Comparison of ENCODE assay signal across 8 cellular contexts in the genomic region with DNA sequence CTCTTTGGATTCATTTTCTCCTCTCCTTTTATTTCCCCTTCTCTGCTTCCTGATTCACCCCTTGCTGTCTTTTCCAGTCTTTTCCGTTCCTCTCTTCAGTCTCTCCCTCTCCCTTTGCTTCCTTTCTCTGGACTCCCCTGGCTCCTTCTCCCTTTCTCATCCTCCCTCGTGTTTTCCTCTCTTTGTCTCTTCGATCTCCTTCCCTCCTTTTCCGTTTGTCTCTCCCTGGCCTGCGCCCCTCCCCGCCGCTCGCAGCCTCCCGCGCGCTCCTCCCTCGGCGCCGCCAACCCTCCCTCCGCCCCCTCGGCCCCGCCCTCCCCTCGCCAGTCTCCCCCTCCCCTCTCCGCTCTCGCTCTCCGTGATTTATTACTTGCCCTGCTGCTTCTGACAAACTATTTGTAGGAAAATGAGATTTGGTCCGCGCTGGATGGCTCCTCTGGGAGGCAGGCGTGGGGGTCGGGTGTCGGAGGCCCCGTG. TPM values are rescaled to one million over a fixed set of nuclear protein-coding genes. Genes with fewer than 3 reads are reported as not detected.
DNase-seq lines count a peak whose midpoint lies in the region; ATAC-seq and TF ChIP-seq lines count a peak whose summit lies in the region.

No MANE protein-coding gene starts in this region.

- H3K27me3 Mint-ChIP-seq in H9 (ENCODE audit: low read depth) (peaks cover 62% of the 10 kb centered on the region), naive B cell (peaks cover 36 to 55% (median 43%) of the 10 kb centered on the region in 3 donors)
- peaks cover 59% of the 10 kb centered on the region for H3K27me3 Mint-ChIP-seq in activated CD8-positive, alpha-beta memory T cell treated with anti-CD3 and anti-CD28 coated beads, Interleukin-2, amount 10 ng/mL, durations not matched to agents 7 days and 5 days
- H3K27me3 Mint-ChIP-seq in stimulated activated naive CD8-positive, alpha-beta T cell treated with anti-CD3 and anti-CD28 coated beads, Interleukin-15, amount 100 ng/mL, for 72 hours = peaks cover 14% of the 10 kb centered on the region

- no peak overlapping the region for H3T11ph ChIP-seq in H9 (ENCODE audit: low read length)

- no peak overlapping the region for H3K56ac ChIP-seq in H9 (ENCODE audit: insufficient read length, low read depth, low read length)

- H3K14ac ChIP-seq in H9 (ENCODE audit: insufficient read depth, low read length) = no peak overlapping the region

- H3K9ac ChIP-seq in H9 (ENCODE audit: extremely low read depth, insufficient read length, low read length) = no peak overlapping the region

- ATAC-seq in activated CD8-positive, alpha-beta memory T cell treated with anti-CD3 and anti-CD28 coated beads, Interleukin-2, amount 10 ng/mL, durations not matched to agents 7 days and 5 days = peak; percentile 55
- ATAC-seq in esophagus mucosa = peak; percentile 63
- ATAC-seq in naive B cell (ENCODE audit: low read depth in 2 of 2) = peak; percentile 45 to 65
- peak; percentile 70 for ATAC-seq in stimulated activated naive CD8-positive, alpha-beta T cell treated with anti-CD3 and anti-CD28 coated beads, Interleukin-15, amount 100 ng/mL, for 72 hours
- ATAC-seq in HG03342 (IDR thresholded peaks at IDR 0.05; ENCODE audit: unreplicated experiment) = no peak

- no CpG with 5 or more reads among the region's 27 CpGs for WGBS in H9 (ENCODE audit: extremely low coverage, insufficient read length, low lambda C conversion rate)

- H3K27me3 ChIP-seq in ACC112 (ENCODE audit: insufficient read depth, low read length) (no peaks in the 10 kb centered on the region), H9 (ENCODE audit: insufficient read depth, low read length) (no peaks in the 10 kb centered on the region; the same call in 1 of the 2 replicates)

- H3K23ac ChIP-seq in H9 (ENCODE audit: insufficient read length, low read depth, low read length) = no peak overlapping the region

- no peaks in the 10 kb centered on the region for H3K79me1 ChIP-seq in H9 (ENCODE audit: insufficient read depth, low read depth, low read length, poor library complexity, severe bottlenecking)

- H3K36me3 Mint-ChIP-seq in H9 (ENCODE audit: insufficient read depth in 1 of 3, low read depth in 3 of 3) (no peaks in the 10 kb centered on the region), naive B cell (no peaks in the 10 kb centered on the region)
- H3K36me3 Mint-ChIP-seq in activated CD8-positive, alpha-beta memory T cell treated with anti-CD3 and anti-CD28 coated beads, Interleukin-2, amount 10 ng/mL, durations not matched to agents 7 days and 5 days = no peaks in the 10 kb centered on the region

- H3K4me1 Mint-ChIP-seq in H9 (peaks cover 15 to 20% of the 10 kb centered on the region in 2 experiments), naive B cell (peaks cover 12 to 15% (median 12%) of the 10 kb centered on the region in 3 donors)
- H3K4me1 Mint-ChIP-seq in activated CD8-positive, alpha-beta memory T cell treated with anti-CD3 and anti-CD28 coated beads, Interleukin-2, amount 10 ng/mL, durations not matched to agents 7 days and 5 days = peaks cover 9% of the 10 kb centered on the region
- H3K4me1 Mint-ChIP-seq in stimulated activated naive CD8-positive, alpha-beta T cell treated with anti-CD3 and anti-CD28 coated beads, Interleukin-15, amount 100 ng/mL, for 72 hours = peaks cover 26% of the 10 kb centered on the region

- H3K79me2 ChIP-seq in ACC112 (ENCODE audit: control insufficient read depth, insufficient read depth, low read length, unreplicated experiment) = no peaks in the 10 kb centered on the region
- H3K79me2 ChIP-seq in H9 (ENCODE audit: insufficient read depth, low read length) = no peaks in the 10 kb centered on the region

- peak overlapping the region; percentile 50 for H3K4me2 ChIP-seq in H9 (ENCODE audit: insufficient read depth, insufficient read length, low read length)

- H3K18ac ChIP-seq in H9 (ENCODE audit: insufficient read length, low read depth, low read length) = no peak overlapping the region

- no peak overlapping the region for H4K5ac ChIP-seq in H9 (ENCODE audit: insufficient read length, low read depth, low read length)

- no peak overlapping the region for H2BK20ac ChIP-seq in H9 (ENCODE audit: low read depth, low read length, poor library complexity, severe bottlenecking)

- CTCF ChIA-PET in activated CD8-positive, alpha-beta memory T cell treated with anti-CD3 and anti-CD28 coated beads, Interleukin-2, amount 10 ng/mL, durations not matched to agents 7 days and 5 days (lab: Charles Lee) = no interaction called here

- H2AFZ ChIP-seq in ACC112 (ENCODE audit: low read length, unreplicated experiment) (peak overlapping the region; percentile 93), H9 (ENCODE audit: low read length) (no peak overlapping the region)

- peak; percentile 78 for DNase-seq in H9
- DNase-seq in NCI-H69 (lab: John Stamatoyannopoulos, UW) = peak; percentile 75
- no peak for DNase-seq in activated CD8-positive, alpha-beta memory T cell treated with anti-CD3 and anti-CD28 coated beads, Interleukin-2, amount 10 ng/mL, durations not matched to agents 7 days and 5 days
- no peak for DNase-seq in naive B cell
- peak in 1 of 2 donors; percentile 5 for DNase-seq in stimulated activated naive CD8-positive, alpha-beta T cell treated with anti-CD3 and anti-CD28 coated beads, Interleukin-15, amount 100 ng/mL, for 72 hours

- H4K91ac ChIP-seq in H9 (ENCODE audit: insufficient read length, low read depth, low read length) = no peak overlapping the region

- no peaks in the 10 kb centered on the region for H4K20me1 ChIP-seq in H9 (ENCODE audit: control insufficient read depth, insufficient read depth, insufficient read length)

- peak overlapping the region in 1 of 3 experiments; percentile 43; a peak in 1 of 7 replicates for H3K27ac Mint-ChIP-seq in H9
- no peak overlapping the region for H3K27ac Mint-ChIP-seq in activated CD8-positive, alpha-beta memory T cell treated with anti-CD3 and anti-CD28 coated beads, Interleukin-2, amount 10 ng/mL, durations not matched to agents 7 days and 5 days
- H3K27ac Mint-ChIP-seq in naive B cell = peak overlapping the region in 1 of 6 donors; percentile 82
- peak overlapping the region; percentile 58 to 87 for H3K27ac Mint-ChIP-seq in stimulated activated naive CD8-positive, alpha-beta T cell treated with anti-CD3 and anti-CD28 coated beads, Interleukin-15, amount 100 ng/mL, for 72 hours

- no peaks in the 10 kb centered on the region for H3K23me2 ChIP-seq in H9 (ENCODE audit: insufficient read length, low read depth, low read length, poor library complexity, severe bottlenecking)

- H3K4me3 Mint-ChIP-seq in H9 (peak overlapping the region; percentile 70 to 83), naive B cell (peak overlapping the region in 7 of 8 donors; percentile 65 to 86 (median 75))
- H3K4me3 Mint-ChIP-seq in activated CD8-positive, alpha-beta memory T cell treated with anti-CD3 and anti-CD28 coated beads, Interleukin-2, amount 10 ng/mL, durations not matched to agents 7 days and 5 days = peak overlapping the region; percentile 69
- H3K4me3 Mint-ChIP-seq in stimulated activated naive CD8-positive, alpha-beta T cell treated with anti-CD3 and anti-CD28 coated beads, Interleukin-15, amount 100 ng/mL, for 72 hours = peak overlapping the region; percentile 79 to 84

- H2BK5ac ChIP-seq in H9 (ENCODE audit: insufficient read length, low read length) = no peak overlapping the region

- H3K4ac ChIP-seq in H9 (ENCODE audit: low read depth, low read length) = no peak overlapping the region

- H2BK120ac ChIP-seq in H9 (ENCODE audit: low read depth, low read length, poor library complexity, severe bottlenecking) = no peak overlapping the region

- H2AK5ac ChIP-seq in H9 (ENCODE audit: insufficient read length, low read length) = no peak overlapping the region

- no peak overlapping the region for H2BK12ac ChIP-seq in H9 (ENCODE audit: insufficient read length, low read depth, low read length)

- no peak for TF ChIP-seq CTCF in H9 (conservative IDR thresholded peaks at IDR 0.05)

- H3K9me3 Mint-ChIP-seq in H9 (peaks cover 0 to 6% of the 10 kb centered on the region in 2 experiments; a peak in 3 of 5 replicates), naive B cell (no peaks in the 10 kb centered on the region)
- H3K9me3 Mint-ChIP-seq in activated CD8-positive, alpha-beta memory T cell treated with anti-CD3 and anti-CD28 coated beads, Interleukin-2, amount 10 ng/mL, durations not matched to agents 7 days and 5 days (ENCODE audit: low read depth) = no peaks in the 10 kb centered on the region
- H3K9me3 Mint-ChIP-seq in stimulated activated naive CD8-positive, alpha-beta T cell treated with anti-CD3 and anti-CD28 coated beads, Interleukin-15, amount 100 ng/mL, for 72 hours = no peaks in the 10 kb centered on the region

- H3K27ac ChIP-seq in ACC112 (ENCODE audit: low read depth, low read length) = peak overlapping the region; percentile 47
- H3K27ac ChIP-seq in H9 (ENCODE audit: insufficient read length, low read depth, low read length) = no peak overlapping the region

- peaks cover 26% of the 10 kb centered on the region for H3K4me1 ChIP-seq in ACC112 (ENCODE audit: control insufficient read depth, insufficient read depth, low read length, unreplicated experiment)
- no peaks in the 10 kb centered on the region for H3K4me1 ChIP-seq in H9 (ENCODE audit: insufficient read depth, low read length)

- no peaks in the 10 kb centered on the region for H3K9me3 ChIP-seq in H9 (ENCODE audit: control insufficient read depth, low read depth, low read length)

- H2BK15ac ChIP-seq in H9 (ENCODE audit: low read depth, low read length) = no peak overlapping the region

- H4K8ac ChIP-seq in H9 (replicated peaks; ENCODE audit: insufficient read length, low read depth, low read length) = no peak overlapping the region

- H3K36me3 ChIP-seq in ACC112 (ENCODE audit: insufficient read depth, low read length) = no peaks in the 10 kb centered on the region

- peak overlapping the region; percentile 82 for H3K4me3 ChIP-seq in ACC112 (ENCODE audit: low read depth, low read length)

RNA-seq across cellular contexts. Expression of gene PAX8, which starts 46.0 kb away (rescaled TPM):
- total RNA-seq in H9 (2021) = not detected in 2 replicates
- 1 to 10 TPM; 1.6 to 2.1 TPM for total RNA-seq in activated CD8-positive, alpha-beta memory T cell treated with anti-CD3 and anti-CD28 coated beads, Interleukin-2, amount 10 ng/mL, durations not matched to agents 7 days and 5 days
- total RNA-seq in esophagus mucosa = 6.1 TPM
- polyA plus RNA-seq in naive B cell (ENCODE audit: low read depth in 6 of 6) = under 1 TPM in 4 of 6 donors, not detected in 2; 0.11 to 0.49 (median 0.38) TPM

Comparison
In these comparisons a context has a peak if more than half of its experiments do, and no peak if none do; other contexts are left out.
1. DNase-seq: peak in H9 (single experiment) and NCI-H69 (single experiment); none in activated CD8-positive, alpha-beta memory T cell treated with anti-CD3 and anti-CD28 coated beads, Interleukin-2, amount 10 ng/mL, durations not matched to agents 7 days and 5 days (single experiment) and naive B cell (single experiment).
2. Peak in every context shown above with its lines, with median percentiles within 50 percentile points of each other: H3K4me3 Mint-ChIP-seq.